ENCODE assay signal across 15 cellular contexts in genomic region chr19:49414256-49414655, GRCh38. TPM values are rescaled to one million over a fixed set of nuclear protein-coding genes. Genes with fewer than 3 reads are reported as not detected.
A peak's percentile ranks its signal among the peaks of the same experiment; 100 is the strongest.
DNase-seq lines count a peak whose midpoint lies in the region; ATAC-seq and TF ChIP-seq lines count a peak whose summit lies in the region.
"Had no signal": no experiment of that assay in that cellular context is flagged by ENCODE, and none has a peak within 500 bp of the region (broad histone marks: within the 10 kb centered on the region; RNA-seq: fewer than 3 reads in every experiment).

No MANE protein-coding gene starts in this region.

- no peak for TF ChIP-seq CTCF in NB4 (IDR thresholded peaks at IDR 0.05; ENCODE audit: low read depth, low read length)
- no peak for TF ChIP-seq CTCF in endodermal cell (conservative IDR thresholded peaks at IDR 0.05)

- H4K20me1 ChIP-seq in BLaER1: no peaks in the 10 kb centered on the region

- H3K4me1 ChIP-seq in BLaER1 (peaks cover 100% of the 10 kb centered on the region), endodermal cell (ENCODE audit: control insufficient read depth, insufficient read depth, low read length) (no peaks in the 10 kb centered on the region)

- H3K9me3 ChIP-seq in BLaER1 (no peaks in the 10 kb centered on the region), endodermal cell (ENCODE audit: control insufficient read depth, low read length) (no peaks in the 10 kb centered on the region)

- peaks cover 7% of the 10 kb centered on the region for H3K27me3 ChIP-seq in BLaER1
- peaks cover 14% of the 10 kb centered on the region for H3K27me3 ChIP-seq in endodermal cell (ENCODE audit: control insufficient read depth, insufficient read depth, low read length, poor library complexity, severe bottlenecking)

- peak overlapping the region; percentile 50; the same call in 1 of the 2 replicates for H3K4me3 ChIP-seq in BLaER1
- no peak overlapping the region for H3K4me3 ChIP-seq in NB4 (ENCODE audit: low read depth, low read length)
- no peak overlapping the region for H3K4me3 ChIP-seq in endodermal cell (ENCODE audit: low read length)
- H3K4me3 ChIP-seq: GM23338 had no signal

- H3K36me3 ChIP-seq in BLaER1 (no peaks in the 10 kb centered on the region), endodermal cell (ENCODE audit: control insufficient read depth, insufficient read depth, low read length) (no peaks in the 10 kb centered on the region)

- no peaks in the 10 kb centered on the region for H3K36me3 Mint-ChIP-seq in endodermal cell (ENCODE audit: low read depth)
- no peaks in the 10 kb centered on the region for H3K36me3 Mint-ChIP-seq in stimulated activated memory B cell treated with anti-CD40 and anti-IgM and Interleukin-4, amounts not matched to agents 10 μg/mL and 1 μg/mL and 100 μg/mL, for 72 hours
- H3K36me3 Mint-ChIP-seq: CD4-positive, CD25-positive, alpha-beta regulatory T cell had no signal

- 87 to 94% methylated on average over 3 of the region's 3 CpGs for WGBS in endodermal cell (ENCODE audit: insufficient coverage in 1 of 2, insufficient read length in 1 of 2), 2 experiments

- peak overlapping the region; percentile 95 for H3K4me2 ChIP-seq in BLaER1
- H3K4me2 ChIP-seq: GM23338 had no signal

- peak overlapping the region; percentile 25 for H3K27ac Mint-ChIP-seq in endodermal cell
- peak overlapping the region; percentile 81 for H3K27ac Mint-ChIP-seq in stimulated activated memory B cell treated with anti-CD40 and anti-IgM and Interleukin-4, amounts not matched to agents 10 μg/mL and 1 μg/mL and 100 μg/mL, for 72 hours

- peaks cover 10% of the 10 kb centered on the region for H3K4me1 Mint-ChIP-seq in endodermal cell
- peaks cover 72% of the 10 kb centered on the region for H3K4me1 Mint-ChIP-seq in stimulated activated memory B cell treated with anti-CD40 and anti-IgM and Interleukin-4, amounts not matched to agents 10 μg/mL and 1 μg/mL and 100 μg/mL, for 72 hours

- H3K27ac ChIP-seq in BLaER1 (peak overlapping the region; percentile 70), endodermal cell (ENCODE audit: low read depth, low read length) (no peak overlapping the region)
- H3K27ac ChIP-seq: 22Rv1 had no signal

- no peak for ATAC-seq in stimulated activated memory B cell treated with anti-CD40 and anti-IgM and Interleukin-4, amounts not matched to agents 10 μg/mL and 1 μg/mL and 100 μg/mL, for 72 hours

- H3K27me3 Mint-ChIP-seq in endodermal cell (ENCODE audit: insufficient read depth): peaks cover 16% of the 10 kb centered on the region
- peaks cover 28% of the 10 kb centered on the region for H3K27me3 Mint-ChIP-seq in stimulated activated memory B cell treated with anti-CD40 and anti-IgM and Interleukin-4, amounts not matched to agents 10 μg/mL and 1 μg/mL and 100 μg/mL, for 72 hours

- peak overlapping the region; percentile 61; the same call in 1 of the 2 replicates for H3K9ac ChIP-seq in BLaER1
- no peak overlapping the region for H3K9ac ChIP-seq in endodermal cell (ENCODE audit: extremely low read depth, low read length, poor library complexity, severe bottlenecking)

- no peak overlapping the region for H3K4me3 Mint-ChIP-seq in endodermal cell
- no peak overlapping the region for H3K4me3 Mint-ChIP-seq in stimulated activated memory B cell treated with anti-CD40 and anti-IgM and Interleukin-4, amounts not matched to agents 10 μg/mL and 1 μg/mL and 100 μg/mL, for 72 hours
- H3K4me3 Mint-ChIP-seq: CD4-positive, CD25-positive, alpha-beta regulatory T cell; GM23338; H9 had no signal

- TF ChIP-seq POLR2A in NB4 (IDR thresholded peaks at IDR 0.05; ENCODE audit: extremely low read depth, insufficient read length): no peak

- DNase-seq in NB4 (ENCODE audit: low read depth): peak; percentile 65
- no peak for DNase-seq in endodermal cell
- no peak for DNase-seq in cerebellum (ENCODE audit: low spot score)
- DNase-seq in NCI-H2227 (lab: John Stamatoyannopoulos, UW; ENCODE audit: unreplicated experiment): no peak
- no peak for DNase-seq in NCI-H187 treated with DMSO at 0.1 percent for 48 hours (lab: John Stamatoyannopoulos, UW)
- DNase-seq: CD4-positive, CD25-positive, alpha-beta regulatory T cell; DMS53; GF-D8; H9 had no signal

- H3K9me3 Mint-ChIP-seq in endodermal cell: no peaks in the 10 kb centered on the region
- peaks cover 4% of the 10 kb centered on the region for H3K9me3 Mint-ChIP-seq in stimulated activated memory B cell treated with anti-CD40 and anti-IgM and Interleukin-4, amounts not matched to agents 10 μg/mL and 1 μg/mL and 100 μg/mL, for 72 hours
- H3K9me3 Mint-ChIP-seq: GM23338, H9 had no signal

RNA-seq across cellular contexts. Expression of gene PTH2, which starts 9.0 kb away (rescaled TPM):
- total RNA-seq in endodermal cell: not detected
- polyA plus RNA-seq in endodermal cell (2013, experiment 1 of 2): 0.64 TPM
- polyA plus RNA-seq in endodermal cell (2013, experiment 2 of 2): 0.79 TPM
- not detected for total RNA-seq in cerebellum
- total RNA-seq: A673; CD4-positive, CD25-positive, alpha-beta regulatory T cell; GM23338 had no signal
- polyA plus RNA-seq: BJ; CD4-positive, CD25-positive, alpha-beta regulatory T cell had no signal

RNA-seq across cellular contexts. Expression of gene GFY, which starts 10.9 kb away (rescaled TPM):
- under 1 TPM in 1 of 2 donors, not detected in 1; 0.18 TPM for total RNA-seq in endodermal cell
- 0.53 TPM for polyA plus RNA-seq in endodermal cell (2013, experiment 1 of 2)
- polyA plus RNA-seq in endodermal cell (2013, experiment 2 of 2): 0.41 TPM
- not detected for total RNA-seq in cerebellum
- total RNA-seq: A673; CD4-positive, CD25-positive, alpha-beta regulatory T cell; GM23338 had no signal
- polyA plus RNA-seq: BJ; CD4-positive, CD25-positive, alpha-beta regulatory T cell had no signal

RNA-seq across cellular contexts. Expression of gene KASH5, which starts 26.2 kb away (rescaled TPM):
- under 1 TPM in 1 of 2 donors, not detected in 1; 0.13 TPM for total RNA-seq in endodermal cell
- not detected for polyA plus RNA-seq in endodermal cell (2013, experiment 1 of 2)
- not detected for polyA plus RNA-seq in endodermal cell (2013, experiment 2 of 2)
- not detected for total RNA-seq in cerebellum
- total RNA-seq: CD4-positive, CD25-positive, alpha-beta regulatory T cell; GM23338; H9 had no signal
- polyA plus RNA-seq: BJ; CD4-positive, CD25-positive, alpha-beta regulatory T cell had no signal

RNA-seq across cellular contexts. Expression of gene SLC17A7, which starts 27.1 kb away (rescaled TPM):
- under 1 TPM; 0.22 to 0.33 TPM for total RNA-seq in endodermal cell
- polyA plus RNA-seq in endodermal cell (2013, experiment 1 of 2): 1.00 TPM
- polyA plus RNA-seq in endodermal cell (2013, experiment 2 of 2): 1.1 TPM
- total RNA-seq in cerebellum: 3.8 TPM
- total RNA-seq: CD4-positive, CD25-positive, alpha-beta regulatory T cell had no signal
- polyA plus RNA-seq: CD4-positive, CD25-positive, alpha-beta regulatory T cell had no signal

RNA-seq across cellular contexts. Expression of gene PIH1D1, which starts 37.4 kb away (rescaled TPM):
- 100 to 1,000 TPM; 128 to 133 TPM for total RNA-seq in endodermal cell
- polyA plus RNA-seq in endodermal cell (2013, experiment 1 of 2): 100 TPM
- polyA plus RNA-seq in endodermal cell (2013, experiment 2 of 2): 90.8 TPM
- 32.2 TPM for total RNA-seq in cerebellum
